In genomic region chr15:56185980-56186379, GRCh38 we compare ENCODE assay signal across 25 cellular contexts.
"Had no signal": no experiment of that assay in that cellular context is flagged by ENCODE, and none has a peak within 500 bp of the region (broad histone marks: within the 10 kb centered on the region; RNA-seq: fewer than 3 reads in every experiment).

No MANE protein-coding gene starts in this region.

- H3K27ac Mint-ChIP-seq: activated B cell treated with CpG ODN at 0.5 μM for 24 hours; activated CD4-positive, alpha-beta T cell treated with anti-CD3 and anti-CD28 coated beads for 36 hours; activated naive CD8-positive, alpha-beta T cell treated with anti-CD3 and anti-CD28 coated beads for 36 hours; stimulated activated effector memory CD8-positive, alpha-beta T cell treated with anti-CD3 and anti-CD28 coated beads, Interleukin-12 subunit alpha, Interleukin-12 subunit beta, amount 100 ng/mL, for 72 hours had no signal

- DNase-seq: activated B cell treated with CpG ODN at 0.5 μM for 24 hours; activated CD4-positive, alpha-beta T cell treated with anti-CD3 and anti-CD28 coated beads for 36 hours; activated CD4-positive, alpha-beta T cell treated with anti-CD3 and anti-CD28 coated beads, Interleukin-2, amount 50 U/mL, for 4 hours; activated naive CD8-positive, alpha-beta T cell treated with anti-CD3 and anti-CD28 coated beads for 36 hours; cerebellar nuclear complex; glutamatergic neuron; immature natural killer cell; kidney glomerular epithelial cell; mucosa of descending colon; occipital lobe; posterior cingulate gyrus; right lobe of liver; stimulated activated CD4-positive, alpha-beta T cell treated with anti-CD3 and anti-CD28 coated beads, Interleukin-1b, Interleukin-23, amount 100 ng/mL, for 48 hours; T1000; transverse colon had no signal

- ATAC-seq: activated CD4-positive, alpha-beta T cell treated with anti-CD3 and anti-CD28 coated beads for 36 hours; mucosa of descending colon; right lobe of liver; stimulated activated effector memory CD8-positive, alpha-beta T cell treated with anti-CD3 and anti-CD28 coated beads, Interleukin-12 subunit alpha, Interleukin-12 subunit beta, amount 100 ng/mL, for 72 hours had no signal

- H3K4me3 Mint-ChIP-seq: activated B cell treated with CpG ODN at 0.5 μM for 24 hours; activated CD4-positive, alpha-beta T cell treated with anti-CD3 and anti-CD28 coated beads for 36 hours; activated naive CD8-positive, alpha-beta T cell treated with anti-CD3 and anti-CD28 coated beads for 36 hours; immature natural killer cell; neural crest cell; stimulated activated effector memory CD8-positive, alpha-beta T cell treated with anti-CD3 and anti-CD28 coated beads, Interleukin-12 subunit alpha, Interleukin-12 subunit beta, amount 100 ng/mL, for 72 hours had no signal

- H3K4me3 ChIP-seq: breast epithelium, coronary artery, esophagus muscularis mucosa, hepatocyte, mucosa of descending colon, right lobe of liver, skin epidermis, transverse colon had no signal

- H3K36me3 Mint-ChIP-seq: stimulated activated effector memory CD8-positive, alpha-beta T cell treated with anti-CD3 and anti-CD28 coated beads, Interleukin-12 subunit alpha, Interleukin-12 subunit beta, amount 100 ng/mL, for 72 hours had no signal

- H3K36me3 ChIP-seq: breast epithelium, esophagus muscularis mucosa, right lobe of liver, transverse colon had no signal

- H3K4me1 ChIP-seq: breast epithelium had no signal

- H2AFZ ChIP-seq: hepatocyte had no signal

- H3K4me2 ChIP-seq: hepatocyte had no signal

- H3K9me3 Mint-ChIP-seq: activated B cell treated with CpG ODN at 0.5 μM for 24 hours; immature natural killer cell; stimulated activated effector memory CD8-positive, alpha-beta T cell treated with anti-CD3 and anti-CD28 coated beads, Interleukin-12 subunit alpha, Interleukin-12 subunit beta, amount 100 ng/mL, for 72 hours had no signal

- H3K27me3 Mint-ChIP-seq: activated B cell treated with CpG ODN at 0.5 μM for 24 hours; activated CD4-positive, alpha-beta T cell treated with anti-CD3 and anti-CD28 coated beads for 36 hours; activated naive CD8-positive, alpha-beta T cell treated with anti-CD3 and anti-CD28 coated beads for 36 hours had no signal

- H3K27ac ChIP-seq: breast epithelium, coronary artery, esophagus muscularis mucosa, hepatocyte, right lobe of liver, skin epidermis, transverse colon had no signal

- FAIRE-seq: astrocyte, frontal cortex, urothelium cell line had no signal

- H3K9me3 ChIP-seq: breast epithelium, esophagus muscularis mucosa, mucosa of descending colon, right lobe of liver, transverse colon had no signal

- H3K27me3 ChIP-seq: breast epithelium, esophagus muscularis mucosa, hepatocyte, right lobe of liver, transverse colon had no signal
